ENCODE assay signal across 1 cellular context in the genomic region with DNA sequence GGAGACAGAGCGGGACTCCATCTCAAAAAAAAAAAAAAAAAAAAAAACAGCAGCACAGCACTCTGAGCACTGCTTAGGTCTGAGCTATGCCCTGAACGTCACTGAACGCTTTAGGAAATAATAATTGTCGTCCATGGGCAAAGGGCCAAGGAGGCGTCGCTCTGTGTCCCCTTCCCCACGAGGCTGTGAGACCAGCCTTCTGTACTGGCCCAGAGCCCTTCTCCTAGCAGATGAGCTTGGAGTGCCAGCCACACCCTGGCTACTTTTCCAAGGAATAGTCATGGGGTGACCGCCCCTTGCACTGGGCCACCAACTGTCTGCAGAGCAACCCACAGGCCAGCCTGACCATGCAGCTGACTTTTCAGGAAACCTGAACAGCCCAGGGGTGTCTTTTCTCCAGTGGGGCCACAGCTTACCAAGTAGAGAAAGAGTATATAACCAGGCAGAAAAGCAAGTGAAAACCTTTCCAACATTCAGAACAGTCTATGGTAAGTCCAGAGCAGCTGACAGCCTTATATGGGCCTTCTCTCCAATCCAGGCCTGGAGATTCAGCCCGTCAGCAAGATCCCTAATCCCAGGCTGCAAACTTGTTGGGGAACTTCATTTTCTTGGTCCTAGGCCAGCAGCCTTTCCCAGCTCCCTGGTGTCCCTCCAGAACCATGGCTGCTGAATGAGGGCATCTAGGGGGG.
TF ChIP-seq lines count a peak whose summit lies in the region.

No MANE protein-coding gene starts in this region.

TF ChIP-seq in IMR-90, 13 proteins besides CTCF, POLR2A, EP300 and RAD21:
- TF ChIP-seq, protein P1, sequence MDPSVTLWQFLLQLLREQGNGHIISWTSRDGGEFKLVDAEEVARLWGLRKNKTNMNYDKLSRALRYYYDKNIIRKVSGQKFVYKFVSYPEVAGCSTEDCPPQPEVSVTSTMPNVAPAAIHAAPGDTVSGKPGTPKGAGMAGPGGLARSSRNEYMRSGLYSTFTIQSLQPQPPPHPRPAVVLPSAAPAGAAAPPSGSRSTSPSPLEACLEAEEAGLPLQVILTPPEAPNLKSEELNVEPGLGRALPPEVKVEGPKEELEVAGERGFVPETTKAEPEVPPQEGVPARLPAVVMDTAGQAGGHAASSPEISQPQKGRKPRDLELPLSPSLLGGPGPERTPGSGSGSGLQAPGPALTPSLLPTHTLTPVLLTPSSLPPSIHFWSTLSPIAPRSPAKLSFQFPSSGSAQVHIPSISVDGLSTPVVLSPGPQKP (IDR thresholded peaks at IDR 0.05; ENCODE audit: borderline replicate concordance, low read depth, low read length): no peak
- TF ChIP-seq MAZ (IDR thresholded peaks at IDR 0.05; ENCODE audit: borderline replicate concordance, low read depth, low read length) (no peak), RFX5 (IDR thresholded peaks at IDR 0.05; ENCODE audit: low read depth, low read length) (no peak)
